Comparison of ENCODE assay signal across 8 cellular contexts in the genomic region with DNA sequence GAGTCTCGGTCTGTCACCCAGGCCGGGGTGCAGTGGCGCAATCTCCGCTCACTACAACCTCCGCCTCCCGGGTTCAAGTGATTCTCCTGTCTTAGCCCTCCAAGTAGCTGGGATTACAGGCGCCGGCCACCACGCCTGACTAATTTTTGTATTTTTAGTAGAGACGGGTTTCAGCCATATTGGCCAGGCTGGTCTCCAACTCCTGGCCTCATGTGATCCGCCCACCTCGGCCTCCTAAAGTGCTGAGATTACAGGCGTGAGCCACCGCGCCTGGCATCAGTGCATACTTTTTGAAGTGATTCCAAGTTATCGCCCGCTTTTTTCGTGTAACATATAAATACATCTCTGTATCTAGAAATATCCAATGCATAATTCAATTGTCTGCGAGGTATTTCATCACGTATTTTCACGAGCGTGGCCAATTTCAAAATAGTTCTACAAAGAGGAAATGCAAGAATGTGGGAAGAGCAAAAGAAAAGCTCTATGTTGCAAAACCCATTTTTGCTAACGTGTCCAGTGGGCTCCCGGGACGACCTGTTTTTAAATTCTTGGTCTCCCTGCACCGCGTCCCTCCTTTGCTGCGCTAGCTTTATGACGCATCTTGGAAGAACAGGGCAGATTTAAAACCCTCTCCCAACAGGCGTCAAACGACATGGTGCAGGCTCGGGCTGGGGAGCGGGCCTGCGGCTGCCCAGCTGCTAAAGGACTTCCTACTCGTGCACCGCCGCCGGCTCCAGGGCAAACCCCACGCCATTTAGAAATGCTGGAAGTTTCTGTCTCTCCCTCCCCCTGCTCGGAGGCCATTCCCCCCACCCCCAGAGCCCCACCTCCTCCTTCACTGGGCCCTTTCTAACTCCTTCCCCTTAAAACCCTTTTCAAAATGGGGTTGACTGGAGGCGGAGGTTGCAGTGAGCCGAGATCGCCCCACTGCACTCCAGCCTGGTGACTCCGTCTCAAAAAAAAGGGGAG. TPM values are rescaled to one million over a fixed set of nuclear protein-coding genes. Genes with fewer than 3 reads are reported as not detected.
A peak's percentile ranks its signal among the peaks of the same experiment; 100 is the strongest.
DNase-seq lines count a peak whose midpoint lies in the region; ATAC-seq and TF ChIP-seq lines count a peak whose summit lies in the region.

No MANE protein-coding gene starts in this region.

- ATAC-seq in naive B cell (ENCODE audit: low read depth in 2 of 2) (peak; percentile 53 to 55), HG02884 (IDR thresholded peaks at IDR 0.05; ENCODE audit: unreplicated experiment) (no peak), HG03175 (IDR thresholded peaks at IDR 0.05; ENCODE audit: unreplicated experiment) (no peak)

- H3K36me3 ChIP-seq in CD4-positive, alpha-beta memory T cell (ENCODE audit: insufficient read depth, low read length), result no peaks in the 10 kb centered on the region

- CTCF ChIA-PET in CD4-positive, alpha-beta memory T cell (lab: Charles Lee; ENCODE audit: partially characterized antibody), result interaction anchor here (2.0 kb wide), 1 partner anchor 42 kb away, joined by 20 read pairs; no protein-coding TSS in a partner anchor
- CTCF ChIA-PET in activated CD4-positive, alpha-beta memory T cell treated with anti-CD3 and anti-CD28 coated beads, Interleukin-2, amount 10 ng/mL, durations not matched to agents 7 days and 5 days (lab: Charles Lee), result interaction anchor here (0.6 to 0.7 kb wide), 2 partner anchors 13 to 43 kb away, joined by 3 read pairs; no protein-coding TSS in a partner anchor

- H3K9me3 ChIP-seq in CD4-positive, alpha-beta memory T cell (ENCODE audit: control insufficient read depth in 1 of 2, low read length in 2 of 2), result no peaks in the 10 kb centered on the region

- DNase-seq in CD4-positive, alpha-beta memory T cell, result no peak
- DNase-seq in HFF-Myc (ENCODE audit: extremely low read depth, low read depth), result no peak
- no peak for DNase-seq in activated CD4-positive, alpha-beta memory T cell treated with anti-CD3 and anti-CD28 coated beads, Interleukin-2, amount 10 ng/mL, durations not matched to agents 7 days and 5 days
- peak; percentile 74 to 81 for DNase-seq in foreskin fibroblast
- peak; percentile 48 for DNase-seq in naive B cell
- DNase-seq in activated gamma-delta T cell treated with Interleukin-2 at 50 U/mL for 16 hours, result no peak

- H3K27ac ChIP-seq in CD4-positive, alpha-beta memory T cell (ENCODE audit: low read depth, low read length), result peak overlapping the region; percentile 14

- peak overlapping the region; percentile 70 to 88 (median 82) for H3K4me3 Mint-ChIP-seq in CD4-positive, alpha-beta memory T cell
- peak overlapping the region; percentile 46 for H3K4me3 Mint-ChIP-seq in activated CD4-positive, alpha-beta memory T cell treated with anti-CD3 and anti-CD28 coated beads, Interleukin-2, amount 10 ng/mL, durations not matched to agents 7 days and 5 days
- H3K4me3 Mint-ChIP-seq in naive B cell, result peak overlapping the region; percentile 85 to 98 (median 90)

- no peaks in the 10 kb centered on the region for H3K9me3 Mint-ChIP-seq in CD4-positive, alpha-beta memory T cell
- no peaks in the 10 kb centered on the region for H3K9me3 Mint-ChIP-seq in activated CD4-positive, alpha-beta memory T cell treated with anti-CD3 and anti-CD28 coated beads, Interleukin-2, amount 10 ng/mL, durations not matched to agents 7 days and 5 days
- H3K9me3 Mint-ChIP-seq in naive B cell, result peaks cover 0 to 3% (median 0%) of the 10 kb centered on the region in 7 donors

- peak overlapping the region in 6 of 7 donors; percentile 70 to 85 (median 76) for H3K27ac Mint-ChIP-seq in CD4-positive, alpha-beta memory T cell
- H3K27ac Mint-ChIP-seq in activated CD4-positive, alpha-beta memory T cell treated with anti-CD3 and anti-CD28 coated beads, Interleukin-2, amount 10 ng/mL, durations not matched to agents 7 days and 5 days, result no peak overlapping the region
- peak overlapping the region; percentile 82 to 97 (median 90) for H3K27ac Mint-ChIP-seq in naive B cell

- intact Hi-C loops in CD4-positive, alpha-beta memory T cell (cut with micrococcal nuclease), result loop anchor here (2.0 kb wide), 1 partner anchor 17 kb away; no protein-coding TSS in a partner anchor

- POLR2A ChIA-PET in CD4-positive, alpha-beta memory T cell (lab: Charles Lee; ENCODE audit: partially characterized antibody), result interaction anchor here (1.0 to 4.5 kb wide), 5 partner anchors 18 to 137 kb away, joined by 3 to 39 read pairs (median 10); a partner anchor contains a TSS
- POLR2A ChIA-PET in activated CD4-positive, alpha-beta memory T cell treated with anti-CD3 and anti-CD28 coated beads, Interleukin-2, amount 10 ng/mL, durations not matched to agents 7 days and 5 days (lab: Charles Lee), result interaction anchor here (0.6 kb wide), 1 partner anchor 10 kb away, joined by 3 read pairs; no protein-coding TSS in a partner anchor

- H3K4me1 Mint-ChIP-seq in CD4-positive, alpha-beta memory T cell, result peaks cover 18 to 41% (median 27%) of the 10 kb centered on the region in 4 donors
- H3K4me1 Mint-ChIP-seq in activated CD4-positive, alpha-beta memory T cell treated with anti-CD3 and anti-CD28 coated beads, Interleukin-2, amount 10 ng/mL, durations not matched to agents 7 days and 5 days, result peaks cover 16% of the 10 kb centered on the region
- peaks cover 53 to 76% (median 66%) of the 10 kb centered on the region in 3 donors for H3K4me1 Mint-ChIP-seq in naive B cell

- peaks cover 0 to 3% of the 10 kb centered on the region in 2 donors for H3K36me3 Mint-ChIP-seq in CD4-positive, alpha-beta memory T cell
- H3K36me3 Mint-ChIP-seq in activated CD4-positive, alpha-beta memory T cell treated with anti-CD3 and anti-CD28 coated beads, Interleukin-2, amount 10 ng/mL, durations not matched to agents 7 days and 5 days (ENCODE audit: low read depth), result no peaks in the 10 kb centered on the region
- peaks cover 7 to 11% of the 10 kb centered on the region in 2 donors for H3K36me3 Mint-ChIP-seq in naive B cell

- peaks cover 0 to 2% of the 10 kb centered on the region in 2 donors for H3K27me3 Mint-ChIP-seq in CD4-positive, alpha-beta memory T cell
- H3K27me3 Mint-ChIP-seq in activated CD4-positive, alpha-beta memory T cell treated with anti-CD3 and anti-CD28 coated beads, Interleukin-2, amount 10 ng/mL, durations not matched to agents 7 days and 5 days, result peaks cover 65% of the 10 kb centered on the region
- H3K27me3 Mint-ChIP-seq in naive B cell, result no peaks in the 10 kb centered on the region

- H3K27me3 ChIP-seq in CD4-positive, alpha-beta memory T cell (ENCODE audit: insufficient read depth, low read length), result no peaks in the 10 kb centered on the region

- H3K4me1 ChIP-seq in CD4-positive, alpha-beta memory T cell (ENCODE audit: insufficient read depth, low read length), result peaks cover 31% of the 10 kb centered on the region

- H3K4me3 ChIP-seq in CD4-positive, alpha-beta memory T cell (ENCODE audit: low read length in 2 of 2), result peak overlapping the region in 1 of 2 donors; percentile 14
- H3K4me3 ChIP-seq in HFF-Myc (replicated peaks; ENCODE audit: low read depth, low read length) (peak overlapping the region; percentile 69), foreskin fibroblast (ENCODE audit: low read depth in 1 of 2, low read length in 2 of 2) (peak overlapping the region; percentile 60 to 86)

- TF ChIP-seq CTCF in HFF-Myc (IDR thresholded peaks at IDR 0.05; ENCODE audit: low read depth, low read length, missing control alignments) (no peak), foreskin fibroblast (IDR thresholded peaks at IDR 0.05; ENCODE audit: low read depth, low read length) (no peak)

RNA-seq across cellular contexts. Expression of a gene that starts 0.9 kb away (rescaled TPM):
- 10 to 100 TPM; 20.7 to 22.9 TPM for total RNA-seq in CD4-positive, alpha-beta memory T cell
- 10 to 100 TPM in 1 of 2 donors, 1 to 10 TPM in 1; 8.7 to 24.3 TPM for polyA plus RNA-seq in CD4-positive, alpha-beta memory T cell
- total RNA-seq in activated CD4-positive, alpha-beta memory T cell treated with anti-CD3 and anti-CD28 coated beads, Interleukin-2, amount 10 ng/mL, durations not matched to agents 7 days and 5 days, result 1 to 10 TPM; 4.6 to 4.7 TPM
- polyA plus RNA-seq in naive B cell (ENCODE audit: low read depth in 6 of 6), result 100 to 1,000 TPM; 120 to 177 (median 144) TPM

Comparison
In these comparisons a context has a peak if more than half of its experiments do, and no peak if none do; other contexts are left out.
1. DNase-seq: peak in foreskin fibroblast (2 of 2) and naive B cell (single experiment); none in CD4-positive, alpha-beta memory T cell (0 of 5), HFF-Myc (single experiment), activated CD4-positive, alpha-beta memory T cell treated with anti-CD3 and anti-CD28 coated beads, Interleukin-2, amount 10 ng/mL, durations not matched to agents 7 days and 5 days (single experiment) and activated gamma-delta T cell treated with Interleukin-2 at 50 U/mL for 16 hours (single experiment).
2. ATAC-seq: peak in naive B cell (2 of 2); none in HG02884 (single experiment) and HG03175 (single experiment).
3. Peak in every context shown above with its lines, with median percentiles within 50 percentile points of each other: H3K4me3 Mint-ChIP-seq.